8 cellular contexts compared by ENCODE assay signal in the genomic region with DNA sequence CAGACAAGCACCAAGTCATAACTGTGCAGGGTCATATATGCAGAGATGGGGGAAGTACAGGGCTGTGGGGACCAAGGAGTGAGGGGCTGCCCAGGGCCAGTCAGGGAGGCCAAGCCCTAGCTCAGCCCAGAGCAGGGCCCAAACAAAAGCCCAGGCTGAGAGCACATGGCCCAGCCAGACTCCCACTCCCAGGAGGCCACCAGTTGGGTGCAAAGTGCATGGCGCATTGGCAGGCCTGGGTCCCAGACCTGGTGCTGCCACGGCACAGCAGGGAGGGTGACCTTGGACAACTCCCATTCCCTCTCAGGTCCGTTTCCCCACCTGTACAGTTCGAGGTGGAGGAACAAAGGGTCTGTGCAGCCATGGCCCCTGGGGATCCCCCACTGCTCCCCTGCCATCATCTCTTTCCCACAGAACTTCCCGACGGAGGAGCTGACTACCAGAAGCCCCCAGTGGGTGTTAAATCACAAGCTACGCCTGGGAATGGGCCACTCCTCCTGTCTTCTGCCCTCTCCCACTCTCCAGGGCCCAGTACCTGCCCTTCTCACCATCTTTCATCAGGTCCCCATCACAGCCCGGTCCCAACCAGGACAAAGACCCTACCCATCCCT. TPM values are rescaled to one million over a fixed set of nuclear protein-coding genes. Genes with fewer than 3 reads are reported as not detected.
DNase-seq lines count a peak whose midpoint lies in the region; ATAC-seq and TF ChIP-seq lines count a peak whose summit lies in the region.

No MANE protein-coding gene starts in this region.

- peaks cover 4% of the 10 kb centered on the region for H3K4me1 ChIP-seq in SJSA1 (replicated peaks)

- H3K9me3 Mint-ChIP-seq in activated naive CD4-positive, alpha-beta T cell treated with anti-CD3 and anti-CD28 coated beads for 36 hours = no peaks in the 10 kb centered on the region
- H3K9me3 Mint-ChIP-seq in neural crest cell = no peaks in the 10 kb centered on the region

- CTCF ChIA-PET in activated naive CD4-positive, alpha-beta T cell treated with anti-CD3 and anti-CD28 coated beads for 36 hours (lab: Charles Lee) = interaction anchor here (0.7 kb wide), 1 partner anchor 291 kb away, joined by 3 read pairs; no protein-coding TSS in a partner anchor

- no peaks in the 10 kb centered on the region for H3K27me3 ChIP-seq in SJSA1 (replicated peaks)

- intact Hi-C loops in activated naive CD4-positive, alpha-beta T cell treated with anti-CD3 and anti-CD28 coated beads for 36 hours (cut with micrococcal nuclease) = no loop called here

- no peaks in the 10 kb centered on the region for H3K27me3 Mint-ChIP-seq in activated naive CD4-positive, alpha-beta T cell treated with anti-CD3 and anti-CD28 coated beads for 36 hours (ENCODE audit: low read depth)
- no peaks in the 10 kb centered on the region for H3K27me3 Mint-ChIP-seq in neural crest cell (ENCODE audit: low read depth)

- H3K4me1 Mint-ChIP-seq in activated naive CD4-positive, alpha-beta T cell treated with anti-CD3 and anti-CD28 coated beads for 36 hours (ENCODE audit: low read depth) = peaks cover 17% of the 10 kb centered on the region
- peaks cover 20% of the 10 kb centered on the region for H3K4me1 Mint-ChIP-seq in neural crest cell

- ATAC-seq in GM21619 (IDR thresholded peaks at IDR 0.05; ENCODE audit: unreplicated experiment) = no peak

- H3K4me3 Mint-ChIP-seq in activated naive CD4-positive, alpha-beta T cell treated with anti-CD3 and anti-CD28 coated beads for 36 hours = peak overlapping the region; percentile 92
- H3K4me3 Mint-ChIP-seq in neural crest cell = peak overlapping the region; percentile 98

- DNase-seq in activated naive CD4-positive, alpha-beta T cell treated with anti-CD3 and anti-CD28 coated beads for 36 hours = peak; percentile 16
- DNase-seq in activated naive CD4-positive, alpha-beta T cell treated with anti-CD3 and anti-CD28 coated beads, Interleukin-2, amount 50 U/mL, for 16 hours = no peak
- DNase-seq in SJSA1 (ENCODE audit: low read depth in 1 of 2, low spot score in 2 of 2) = no peak
- DNase-seq in epithelial cell of proximal tubule (ENCODE audit: low read depth) = no peak
- DNase-seq in neural crest cell (ENCODE audit: low read depth, low spot score) = no peak
- DNase-seq in cerebellum (ENCODE audit: low spot score) = no peak
- DNase-seq in stimulated activated CD4-positive, alpha-beta T cell treated with anti-CD3 and anti-CD28 coated beads, Interleukin-15, amount 100 ng/mL, for 24 hours = no peak

- peak overlapping the region; percentile 51 for H3K4me3 ChIP-seq in SJSA1
- peak overlapping the region; percentile 83 for H3K4me3 ChIP-seq in epithelial cell of proximal tubule (ENCODE audit: low read depth, low read length)

- H3K36me3 Mint-ChIP-seq in activated naive CD4-positive, alpha-beta T cell treated with anti-CD3 and anti-CD28 coated beads for 36 hours (ENCODE audit: low read depth) = peaks cover 3% of the 10 kb centered on the region
- H3K36me3 Mint-ChIP-seq in neural crest cell (ENCODE audit: low read depth) = peaks cover 2% of the 10 kb centered on the region

- no peaks in the 10 kb centered on the region for H3K9me3 ChIP-seq in SJSA1 (replicated peaks)

- H3K27ac ChIP-seq in SJSA1 = no peak overlapping the region

- no peaks in the 10 kb centered on the region for H3K36me3 ChIP-seq in SJSA1

- peak overlapping the region; percentile 81 for H3K27ac Mint-ChIP-seq in activated naive CD4-positive, alpha-beta T cell treated with anti-CD3 and anti-CD28 coated beads for 36 hours
- peak overlapping the region; percentile 99 for H3K27ac Mint-ChIP-seq in neural crest cell (ENCODE audit: unreplicated experiment)

- TF ChIP-seq CTCF in epithelial cell of proximal tubule (conservative IDR thresholded peaks at IDR 0.05; ENCODE audit: low read depth, low read length) (no peak), neural crest cell (conservative IDR thresholded peaks at IDR 0.05) (no peak)

RNA-seq across cellular contexts. Expression of gene NIPSNAP1, which starts 0.6 kb away (rescaled TPM):
- 10 to 100 TPM; 67.5 to 69.6 TPM for total RNA-seq in activated naive CD4-positive, alpha-beta T cell treated with anti-CD3 and anti-CD28 coated beads for 36 hours
- total RNA-seq in SJSA1 (2014; rRNA removed; shearing (Covaris generic)) = 29.4 and 34.5 TPM in 2 replicates
- 67.2 and 72.3 TPM in 2 replicates for total RNA-seq in epithelial cell of proximal tubule
- 141 and 147 TPM in 2 replicates for total RNA-seq in neural crest cell
- total RNA-seq in cerebellum = 59.4 TPM

RNA-seq across cellular contexts. Expression of gene NF2, which starts 23.1 kb away (rescaled TPM):
- total RNA-seq in activated naive CD4-positive, alpha-beta T cell treated with anti-CD3 and anti-CD28 coated beads for 36 hours = 10 to 100 TPM; 29.8 to 30.0 TPM
- 105 and 151 TPM in 2 replicates for total RNA-seq in SJSA1 (2014; rRNA removed; shearing (Covaris generic))
- 140 and 153 TPM in 2 replicates for total RNA-seq in epithelial cell of proximal tubule
- 48.1 and 48.4 TPM in 2 replicates for total RNA-seq in neural crest cell
- 32.0 TPM for total RNA-seq in cerebellum

RNA-seq across cellular contexts. Expression of gene THOC5, which starts 26.7 kb away (rescaled TPM):
- total RNA-seq in activated naive CD4-positive, alpha-beta T cell treated with anti-CD3 and anti-CD28 coated beads for 36 hours = 10 to 100 TPM; 54.8 to 55.1 TPM
- 49.8 and 54.9 TPM in 2 replicates for total RNA-seq in SJSA1 (2014; rRNA removed; shearing (Covaris generic))
- 40.1 and 48.5 TPM in 2 replicates for total RNA-seq in epithelial cell of proximal tubule
- 73.2 and 77.1 TPM in 2 replicates for total RNA-seq in neural crest cell
- 36.9 TPM for total RNA-seq in cerebellum
